10 cellular contexts compared by ENCODE assay signal in genomic region chr12:8084351-8084750, GRCh38. TPM values are rescaled to one million over a fixed set of nuclear protein-coding genes. Genes with fewer than 3 reads are reported as not detected.
DNase-seq lines count a peak whose midpoint lies in the region; ATAC-seq and TF ChIP-seq lines count a peak whose summit lies in the region.
"Not testable (repeated sequence)": the region's sequence is repeated elsewhere in the genome, so short reads cannot be mapped to it uniquely, and the experiment has no call there.
"Had no signal": no experiment of that assay in that cellular context is flagged by ENCODE, and none has a peak within 500 bp of the region (broad histone marks: within the 10 kb centered on the region; RNA-seq: fewer than 3 reads in every experiment).

No MANE protein-coding gene starts in this region.

- not testable (repeated sequence) for H3K9me3 Mint-ChIP-seq in activated CD4-positive, alpha-beta T cell treated with anti-CD3 and anti-CD28 coated beads, Interleukin-2, amount 10 ng/mL, durations not matched to agents 7 days and 5 days; activated T-helper 17 cell treated with anti-CD3 and anti-CD28 coated beads, Interleukin-2, amount 50 U/mL, for 72 hours; MCF 10A (ENCODE audit: unreplicated experiment); naive B cell; stimulated activated naive B cell treated with anti-CD40 and anti-IgM and Interleukin-4, amounts not matched to agents 10 μg/mL and 1 μg/mL and 100 μg/mL, for 72 hours

- H3K79me2 ChIP-seq in OCI-LY1 (ENCODE audit: insufficient read depth, low read length) = peaks cover 61% of the 10 kb centered on the region

- peaks cover 51% of the 10 kb centered on the region for H3K4me1 ChIP-seq in OCI-LY1 (ENCODE audit: insufficient read depth, low read length, severe bottlenecking)

- not testable (repeated sequence) for H3K27me3 Mint-ChIP-seq in activated CD4-positive, alpha-beta T cell treated with anti-CD3 and anti-CD28 coated beads, Interleukin-2, amount 10 ng/mL, durations not matched to agents 7 days and 5 days; activated T-helper 17 cell treated with anti-CD3 and anti-CD28 coated beads, Interleukin-2, amount 50 U/mL, for 72 hours; MCF 10A (ENCODE audit: insufficient read depth, unreplicated experiment); naive B cell; stimulated activated naive B cell treated with anti-CD40 and anti-IgM and Interleukin-4, amounts not matched to agents 10 μg/mL and 1 μg/mL and 100 μg/mL, for 72 hours

- peak; percentile 3 for DNase-seq in COLO668 (lab: John Stamatoyannopoulos, UW; ENCODE audit: unreplicated experiment)
- peak; percentile 12 for DNase-seq in activated CD4-positive, alpha-beta T cell treated with anti-CD3 and anti-CD28 coated beads, Interleukin-2, amount 10 ng/mL, durations not matched to agents 7 days and 5 days
- DNase-seq in MCF 10A (ENCODE audit: unreplicated experiment); naive B cell; stimulated activated naive B cell treated with anti-CD40 and anti-IgM and Interleukin-4, amounts not matched to agents 10 μg/mL and 1 μg/mL and 100 μg/mL, for 72 hours: not testable (repeated sequence)
- DNase-seq in stimulated activated CD4-positive, alpha-beta T cell treated with anti-CD3 and anti-CD28 coated beads, Interleukin-12 subunit alpha, Interleukin-12 subunit beta, amount 100 ng/mL, for 4 hours = peak; percentile 38

- peak overlapping the region; percentile 98 for H3K4me3 Mint-ChIP-seq in activated CD4-positive, alpha-beta T cell treated with anti-CD3 and anti-CD28 coated beads, Interleukin-2, amount 10 ng/mL, durations not matched to agents 7 days and 5 days
- H3K4me3 Mint-ChIP-seq in activated T-helper 17 cell treated with anti-CD3 and anti-CD28 coated beads, Interleukin-2, amount 50 U/mL, for 72 hours = peak overlapping the region; percentile 93
- H3K4me3 Mint-ChIP-seq in MCF 10A (ENCODE audit: unreplicated experiment) = peak overlapping the region; percentile 99
- peak overlapping the region; percentile 30 to 100 (median 82) for H3K4me3 Mint-ChIP-seq in naive B cell
- peak overlapping the region; percentile 33 to 68 for H3K4me3 Mint-ChIP-seq in stimulated activated naive B cell treated with anti-CD40 and anti-IgM and Interleukin-4, amounts not matched to agents 10 μg/mL and 1 μg/mL and 100 μg/mL, for 72 hours

- peak overlapping the region; percentile 93; the same call in 1 of the 2 replicates for H3K4me2 ChIP-seq in OCI-LY1 (ENCODE audit: low read length)

- not testable (repeated sequence) for H3K27me3 ChIP-seq in OCI-LY1 (ENCODE audit: insufficient read depth, low read length)

- intact Hi-C loops in MCF 10A (cut with micrococcal nuclease) = loop anchor here (5.0 kb wide), 1 partner anchor 52 kb away; the partner anchor contains the start of gene FOXJ2

- not testable (repeated sequence) for H2AFZ ChIP-seq in OCI-LY1 (ENCODE audit: low read length)

- not testable (repeated sequence) for BruUV-seq in MCF 10A (replicated peaks; lab: Mats Ljungman, UMichigan)

- POLR2A ChIA-PET in activated CD4-positive, alpha-beta T cell treated with anti-CD3 and anti-CD28 coated beads, Interleukin-2, amount 10 ng/mL, durations not matched to agents 7 days and 5 days (lab: Charles Lee); MCF 10A (lab: Yijun Ruan, JAX): not testable (repeated sequence)

- ATAC-seq in activated T-helper 17 cell treated with anti-CD3 and anti-CD28 coated beads, Interleukin-2, amount 50 U/mL, for 72 hours (replicated peaks); naive B cell (ENCODE audit: low read depth in 2 of 2); stimulated activated naive B cell treated with anti-CD40 and anti-IgM and Interleukin-4, amounts not matched to agents 10 μg/mL and 1 μg/mL and 100 μg/mL, for 72 hours (replicated peaks): not testable (repeated sequence)

- H4K20me1 ChIP-seq in OCI-LY1 (ENCODE audit: insufficient read depth, low read length) = not testable (repeated sequence)

- CTCF ChIA-PET in activated CD4-positive, alpha-beta T cell treated with anti-CD3 and anti-CD28 coated beads, Interleukin-2, amount 10 ng/mL, durations not matched to agents 7 days and 5 days (lab: Charles Lee) = interaction anchor here (0.7 to 1.5 kb wide), 2 partner anchors 39 to 144 kb away, joined by 3 to 5 read pairs; no protein-coding TSS in a partner anchor
- CTCF ChIA-PET in MCF 10A (lab: Yijun Ruan, JAX) = interaction anchor here (1.2 kb wide), 1 partner anchor 39 kb away, joined by 4 read pairs; no protein-coding TSS in a partner anchor

- not testable (repeated sequence) for H3F3A ChIP-seq in OCI-LY1 (ENCODE audit: insufficient read depth, low read length)

- TF ChIP-seq CTCF in OCI-LY1 (IDR thresholded peaks at IDR 0.05; ENCODE audit: low read length); MCF 10A (IDR thresholded peaks at IDR 0.05; ENCODE audit: unreplicated experiment): not testable (repeated sequence)

- not testable (repeated sequence) for H3K9ac ChIP-seq in OCI-LY1 (ENCODE audit: low read length)

- not testable (repeated sequence) for H3K9me3 ChIP-seq in OCI-LY1 (ENCODE audit: low read length)

- peaks cover 35% of the 10 kb centered on the region for H3K36me3 Mint-ChIP-seq in activated CD4-positive, alpha-beta T cell treated with anti-CD3 and anti-CD28 coated beads, Interleukin-2, amount 10 ng/mL, durations not matched to agents 7 days and 5 days (ENCODE audit: low read depth)
- H3K36me3 Mint-ChIP-seq in activated T-helper 17 cell treated with anti-CD3 and anti-CD28 coated beads, Interleukin-2, amount 50 U/mL, for 72 hours (ENCODE audit: low read depth) = peaks cover 58% of the 10 kb centered on the region
- not testable (repeated sequence) for H3K36me3 Mint-ChIP-seq in MCF 10A (ENCODE audit: insufficient read depth, unreplicated experiment); naive B cell
- peaks cover 22 to 29% of the 10 kb centered on the region in 2 donors for H3K36me3 Mint-ChIP-seq in stimulated activated naive B cell treated with anti-CD40 and anti-IgM and Interleukin-4, amounts not matched to agents 10 μg/mL and 1 μg/mL and 100 μg/mL, for 72 hours

- not testable (repeated sequence) for H3K9me2 ChIP-seq in OCI-LY1 (ENCODE audit: low read depth, low read length)

- peak overlapping the region; percentile 16 for H3K27ac ChIP-seq in OCI-LY1 (ENCODE audit: low read depth, low read length, poor library complexity, severe bottlenecking)

- peak overlapping the region; percentile 99 for H3K27ac Mint-ChIP-seq in activated CD4-positive, alpha-beta T cell treated with anti-CD3 and anti-CD28 coated beads, Interleukin-2, amount 10 ng/mL, durations not matched to agents 7 days and 5 days
- peak overlapping the region; percentile 97 for H3K27ac Mint-ChIP-seq in activated T-helper 17 cell treated with anti-CD3 and anti-CD28 coated beads, Interleukin-2, amount 50 U/mL, for 72 hours
- not testable (repeated sequence) for H3K27ac Mint-ChIP-seq in MCF 10A (ENCODE audit: low read depth, unreplicated experiment)
- peak overlapping the region; percentile 70 to 99 (median 90) for H3K27ac Mint-ChIP-seq in naive B cell
- H3K27ac Mint-ChIP-seq in stimulated activated naive B cell treated with anti-CD40 and anti-IgM and Interleukin-4, amounts not matched to agents 10 μg/mL and 1 μg/mL and 100 μg/mL, for 72 hours = peak overlapping the region; percentile 56

- H3K4me1 Mint-ChIP-seq in activated CD4-positive, alpha-beta T cell treated with anti-CD3 and anti-CD28 coated beads, Interleukin-2, amount 10 ng/mL, durations not matched to agents 7 days and 5 days = peaks cover 67% of the 10 kb centered on the region
- peaks cover 50% of the 10 kb centered on the region for H3K4me1 Mint-ChIP-seq in activated T-helper 17 cell treated with anti-CD3 and anti-CD28 coated beads, Interleukin-2, amount 50 U/mL, for 72 hours
- H3K4me1 Mint-ChIP-seq in MCF 10A (ENCODE audit: insufficient read depth, unreplicated experiment) (peaks cover 44% of the 10 kb centered on the region), naive B cell (peaks cover 48 to 85% (median 65%) of the 10 kb centered on the region in 3 donors)
- peaks cover 34 to 58% of the 10 kb centered on the region in 2 donors for H3K4me1 Mint-ChIP-seq in stimulated activated naive B cell treated with anti-CD40 and anti-IgM and Interleukin-4, amounts not matched to agents 10 μg/mL and 1 μg/mL and 100 μg/mL, for 72 hours

- not testable (repeated sequence) for H3K4me3 ChIP-seq in OCI-LY1 (ENCODE audit: low read depth, low read length, poor library complexity, severe bottlenecking)

- peaks cover 19% of the 10 kb centered on the region; the same call in 1 of the 2 replicates for H3K36me3 ChIP-seq in OCI-LY1 (ENCODE audit: insufficient read depth, low read length)

RNA-seq across cellular contexts. Expression of gene NECAP1, which starts 2.3 kb away (rescaled TPM):
- 10 to 100 TPM; 38.0 to 39.4 TPM for total RNA-seq in activated CD4-positive, alpha-beta T cell treated with anti-CD3 and anti-CD28 coated beads, Interleukin-2, amount 10 ng/mL, durations not matched to agents 7 days and 5 days
- 10 to 100 TPM; 30.0 to 32.9 TPM for total RNA-seq in activated T-helper 17 cell treated with anti-CD3 and anti-CD28 coated beads, Interleukin-2, amount 50 U/mL, for 72 hours
- total RNA-seq in MCF 10A (2022) = 53.7 and 59.3 TPM in 2 replicates
- 10 to 100 TPM; 19.6 to 35.8 (median 24.2) TPM for polyA plus RNA-seq in naive B cell (ENCODE audit: low read depth in 6 of 6)

RNA-seq across cellular contexts. Expression of gene C3AR1, which starts 18.2 kb away (rescaled TPM):
- 1 to 10 TPM; 5.4 to 5.9 TPM for total RNA-seq in activated CD4-positive, alpha-beta T cell treated with anti-CD3 and anti-CD28 coated beads, Interleukin-2, amount 10 ng/mL, durations not matched to agents 7 days and 5 days
- 1 to 10 TPM; 6.4 to 7.3 TPM for total RNA-seq in activated T-helper 17 cell treated with anti-CD3 and anti-CD28 coated beads, Interleukin-2, amount 50 U/mL, for 72 hours
- total RNA-seq in MCF 10A (2022) = not detected in 2 replicates
- polyA plus RNA-seq in naive B cell (ENCODE audit: low read depth in 6 of 6) = under 1 TPM in 2 of 6 donors, not detected in 4; 0.23 to 0.43 TPM

RNA-seq across cellular contexts. Expression of gene CLEC4A, which starts 39.1 kb away (rescaled TPM):
- total RNA-seq in activated CD4-positive, alpha-beta T cell treated with anti-CD3 and anti-CD28 coated beads, Interleukin-2, amount 10 ng/mL, durations not matched to agents 7 days and 5 days = under 1 TPM in 1 of 2 experiments, not detected in 1; 0.19 TPM
- total RNA-seq in activated T-helper 17 cell treated with anti-CD3 and anti-CD28 coated beads, Interleukin-2, amount 50 U/mL, for 72 hours = 1 to 10 TPM in 1 of 2 donors, under 1 TPM in 1; 0.22 to 2.6 TPM
- total RNA-seq in MCF 10A (2022) = 0.79 and 1.3 TPM in 2 replicates
- 10 to 100 TPM; 27.3 to 85.8 (median 33.5) TPM for polyA plus RNA-seq in naive B cell (ENCODE audit: low read depth in 6 of 6)
- total RNA-seq: H4, LHCN-M2 had no signal

RNA-seq across cellular contexts. Expression of gene FOXJ2, which starts 51.8 kb away (rescaled TPM):
- total RNA-seq in activated CD4-positive, alpha-beta T cell treated with anti-CD3 and anti-CD28 coated beads, Interleukin-2, amount 10 ng/mL, durations not matched to agents 7 days and 5 days = 10 to 100 TPM; 21.4 to 22.5 TPM
- total RNA-seq in activated T-helper 17 cell treated with anti-CD3 and anti-CD28 coated beads, Interleukin-2, amount 50 U/mL, for 72 hours = 10 to 100 TPM; 14.3 to 15.1 TPM
- 19.7 and 21.1 TPM in 2 replicates for total RNA-seq in MCF 10A (2022)
- 10 to 100 TPM in 3 of 6 donors, 1 to 10 TPM in 3; 4.6 to 18.4 (median 10.3) TPM for polyA plus RNA-seq in naive B cell (ENCODE audit: low read depth in 6 of 6)
